Comparison of ENCODE assay signal across 8 cellular contexts in the genomic region with DNA sequence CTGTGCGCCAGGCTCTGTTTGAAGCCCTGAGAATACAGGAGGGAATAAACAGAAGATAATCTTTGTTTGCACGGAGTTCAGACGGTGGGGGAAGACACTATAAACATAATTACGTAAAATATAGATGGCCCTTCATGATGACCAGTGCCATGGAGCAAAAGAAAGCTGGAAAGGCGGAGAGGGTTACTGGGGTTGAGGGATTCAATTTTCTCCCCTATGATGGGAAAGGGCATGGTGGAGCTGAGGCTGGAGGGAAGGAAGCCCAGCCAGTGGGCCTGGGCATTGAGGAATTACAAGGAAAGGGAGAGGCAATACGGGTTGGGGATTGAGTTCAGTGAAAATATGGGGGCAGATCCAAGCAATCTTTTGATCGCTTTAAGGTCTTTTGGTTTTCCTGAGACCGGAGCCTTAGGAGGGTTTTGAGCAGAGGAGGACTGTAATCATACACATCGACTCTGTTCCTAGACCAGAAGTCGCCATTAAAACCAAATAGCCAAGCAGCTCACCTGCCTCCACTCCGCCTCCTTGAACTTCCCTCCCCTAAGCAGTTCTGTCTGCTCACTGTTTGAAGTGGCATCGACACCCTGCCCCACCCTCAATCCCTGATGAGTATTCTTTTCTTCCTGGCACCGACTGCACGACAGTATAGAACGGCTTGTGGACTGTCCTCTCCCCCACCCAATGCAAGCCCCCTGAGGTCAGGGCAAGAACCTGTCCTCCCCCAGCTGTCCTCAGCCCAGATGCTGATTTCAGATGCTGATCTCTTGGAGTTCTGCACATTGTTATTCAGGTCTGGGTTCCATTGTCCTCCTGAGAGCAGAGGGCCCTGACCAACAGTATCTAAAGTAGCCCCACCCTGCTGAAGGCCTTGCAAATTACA. TPM values are rescaled to one million over a fixed set of nuclear protein-coding genes. Genes with fewer than 3 reads are reported as not detected.
A peak's percentile ranks its signal among the peaks of the same experiment; 100 is the strongest.
DNase-seq lines count a peak whose midpoint lies in the region; ATAC-seq, FAIRE-seq and TF ChIP-seq lines count a peak whose summit lies in the region.

No MANE protein-coding gene starts in this region.

- H3K27ac ChIP-seq in kidney (ENCODE audit: low read depth in 2 of 2, low read length in 2 of 2) = peak overlapping the region in 1 of 2 donors; percentile 16
- H3K27ac ChIP-seq in tibial nerve = peak overlapping the region in 3 of 4 donors; percentile 44 to 76 (median 49)
- no peak overlapping the region for H3K27ac ChIP-seq in aorta (ENCODE audit: low read depth in 1 of 2, low read length in 2 of 2)

- no peak for ATAC-seq in activated T-cell treated with anti-CD3 and anti-CD28 coated beads, Interleukin-2, amount 50 U/mL, for 4 hours
- ATAC-seq in activated T-helper 17 cell treated with anti-CD3 and anti-CD28 coated beads, Interleukin-2, amount 50 U/mL, for 72 hours (replicated peaks) = no peak
- ATAC-seq in GM19324 (IDR thresholded peaks at IDR 0.05; ENCODE audit: low FRiP score, unreplicated experiment) = no peak
- ATAC-seq in aorta (ENCODE audit: low FRiP score) = no peak

- TF ChIP-seq POLR2A in tibial nerve (IDR thresholded peaks at IDR 0.05) = no peak

- DNase-seq in activated T-cell treated with anti-CD3 and anti-CD28 coated beads, Interleukin-2, amount 50 U/mL, for 4 hours = no peak
- no peak for DNase-seq in activated T-cell treated with anti-CD3 and anti-CD28 coated beads for 4 hours
- DNase-seq in kidney = no peak
- no peak for DNase-seq in tibial nerve (ENCODE audit: low spot score in 2 of 2)
- DNase-seq in aorta = no peak
- DNase-seq in Kasumi-1 (lab: John Stamatoyannopoulos, UW) = no peak

- intact Hi-C loops in kidney (cut with DNase I) = no loop called here
- intact Hi-C loops in aorta (cut with DNase I) = loop anchor here in 1 of 2 donors (5.0 kb wide), 1 partner anchor 40 kb away; a partner anchor contains a TSS

- no peaks in the 10 kb centered on the region for H3K27me3 Mint-ChIP-seq in activated T-cell treated with anti-CD3 and anti-CD28 coated beads, Interleukin-2, amount 50 U/mL, for 4 hours (ENCODE audit: low read depth)
- no peaks in the 10 kb centered on the region for H3K27me3 Mint-ChIP-seq in activated T-helper 17 cell treated with anti-CD3 and anti-CD28 coated beads, Interleukin-2, amount 50 U/mL, for 72 hours

- no peak for TF ChIP-seq EP300 in tibial nerve (IDR thresholded peaks at IDR 0.05)

- peak overlapping the region; percentile 41 for H3K27ac Mint-ChIP-seq in activated T-helper 17 cell treated with anti-CD3 and anti-CD28 coated beads, Interleukin-2, amount 50 U/mL, for 72 hours

- H3K9me3 ChIP-seq in kidney (ENCODE audit: control insufficient read depth in 1 of 2, low read length in 2 of 2) = no peaks in the 10 kb centered on the region
- no peaks in the 10 kb centered on the region for H3K9me3 ChIP-seq in tibial nerve
- no peaks in the 10 kb centered on the region for H3K9me3 ChIP-seq in aorta (ENCODE audit: control insufficient read depth, low read length)

- H3K4me1 Mint-ChIP-seq in activated T-cell treated with anti-CD3 and anti-CD28 coated beads, Interleukin-2, amount 50 U/mL, for 4 hours (ENCODE audit: low read depth) = peaks cover 48% of the 10 kb centered on the region
- peaks cover 21% of the 10 kb centered on the region for H3K4me1 Mint-ChIP-seq in activated T-helper 17 cell treated with anti-CD3 and anti-CD28 coated beads, Interleukin-2, amount 50 U/mL, for 72 hours

- no peak for TF ChIP-seq CTCF in kidney (IDR thresholded peaks at IDR 0.05; ENCODE audit: borderline replicate concordance, extremely low read depth, insufficient read depth)
- TF ChIP-seq CTCF in tibial nerve (IDR thresholded peaks at IDR 0.05) = no peak

- H3K9ac ChIP-seq in kidney (ENCODE audit: low read length in 2 of 2) = peak overlapping the region in 1 of 2 donors; percentile 75

- no peaks in the 10 kb centered on the region for H3K36me3 ChIP-seq in kidney (ENCODE audit: control insufficient read depth in 1 of 2, insufficient read depth in 2 of 2, low read length in 2 of 2)
- H3K36me3 ChIP-seq in tibial nerve = peaks cover 0 to 12% (median 0%) of the 10 kb centered on the region in 3 donors
- H3K36me3 ChIP-seq in aorta (ENCODE audit: control insufficient read depth in 1 of 2, insufficient read depth in 2 of 2, low read length in 1 of 2) = no peaks in the 10 kb centered on the region

- FAIRE-seq in kidney (lab: Jason Lieb, UNC) = no peak

- WGBS in tibial nerve, 2 donors = 76 to 77% methylated on average over 15 of the region's 15 CpGs
- 78% methylated on average over 15 of the region's 15 CpGs for WGBS in aorta, 2 donors

- H3K4me3 ChIP-seq in kidney (ENCODE audit: low read length in 2 of 2) (peak overlapping the region; percentile 28 to 54), tibial nerve (peak overlapping the region in 3 of 4 donors; percentile 33 to 67 (median 57)), aorta (ENCODE audit: low read length in 2 of 2) (no peak overlapping the region)

- no peaks in the 10 kb centered on the region for H3K9me3 Mint-ChIP-seq in activated T-cell treated with anti-CD3 and anti-CD28 coated beads, Interleukin-2, amount 50 U/mL, for 4 hours
- no peaks in the 10 kb centered on the region for H3K9me3 Mint-ChIP-seq in activated T-helper 17 cell treated with anti-CD3 and anti-CD28 coated beads, Interleukin-2, amount 50 U/mL, for 72 hours

- peaks cover 8% of the 10 kb centered on the region for H3K36me3 Mint-ChIP-seq in activated T-cell treated with anti-CD3 and anti-CD28 coated beads, Interleukin-2, amount 50 U/mL, for 4 hours (ENCODE audit: insufficient read depth)
- peaks cover 30% of the 10 kb centered on the region for H3K36me3 Mint-ChIP-seq in activated T-helper 17 cell treated with anti-CD3 and anti-CD28 coated beads, Interleukin-2, amount 50 U/mL, for 72 hours (ENCODE audit: low read depth)

- peak overlapping the region; percentile 81 for H3K4me3 Mint-ChIP-seq in activated T-cell treated with anti-CD3 and anti-CD28 coated beads, Interleukin-2, amount 50 U/mL, for 4 hours
- H3K4me3 Mint-ChIP-seq in activated T-helper 17 cell treated with anti-CD3 and anti-CD28 coated beads, Interleukin-2, amount 50 U/mL, for 72 hours = peak overlapping the region; percentile 82

- peaks cover 12 to 19% of the 10 kb centered on the region in 2 donors for H3K4me1 ChIP-seq in kidney (ENCODE audit: control insufficient read depth in 1 of 2, insufficient read depth in 1 of 2, low read depth in 1 of 2, low read length in 2 of 2)
- peaks cover 0 to 52% (median 25%) of the 10 kb centered on the region in 4 donors for H3K4me1 ChIP-seq in tibial nerve
- H3K4me1 ChIP-seq in aorta (ENCODE audit: control insufficient read depth in 1 of 2, insufficient read depth in 2 of 2, low read length in 2 of 2) = no peaks in the 10 kb centered on the region

- H3K27me3 ChIP-seq in tibial nerve (peaks cover 0 to 3% of the 10 kb centered on the region in 2 donors), aorta (ENCODE audit: control insufficient read depth in 1 of 2, insufficient read depth in 2 of 2, low read length in 1 of 2) (no peaks in the 10 kb centered on the region)

RNA-seq across cellular contexts. Expression of a gene that starts 0.8 kb away (rescaled TPM):
- 10 to 100 TPM in 1 of 3 donors, 1 to 10 TPM in 2; 7.8 to 10.2 (median 8.6) TPM for total RNA-seq in activated T-cell treated with anti-CD3 and anti-CD28 coated beads, Interleukin-2, amount 50 U/mL, for 4 hours
- total RNA-seq in activated T-helper 17 cell treated with anti-CD3 and anti-CD28 coated beads, Interleukin-2, amount 50 U/mL, for 72 hours = 10 to 100 TPM in 1 of 2 donors, 1 to 10 TPM in 1; 6.7 to 11.6 TPM
- 2.1 TPM for total RNA-seq in kidney
- 1.2 TPM for polyA plus RNA-seq in kidney (ENCODE audit: insufficient read depth, low read depth, low replicate concordance)
- total RNA-seq in tibial nerve = 1 to 10 TPM in 3 of 4 donors, not detected in 1; 2.1 to 4.2 (median 2.1) TPM
- total RNA-seq in aorta = under 1 TPM; 0.19 to 0.45 TPM
- polyA plus RNA-seq in aorta = 1 to 10 TPM in 1 of 2 donors, under 1 TPM in 1; 0.38 to 1.1 TPM

RNA-seq across cellular contexts. Expression of a gene that starts 2.0 kb away (rescaled TPM):
- 10 to 100 TPM; 58.8 to 69.3 (median 65.0) TPM for total RNA-seq in activated T-cell treated with anti-CD3 and anti-CD28 coated beads, Interleukin-2, amount 50 U/mL, for 4 hours
- total RNA-seq in activated T-helper 17 cell treated with anti-CD3 and anti-CD28 coated beads, Interleukin-2, amount 50 U/mL, for 72 hours = 10 to 100 TPM; 56.9 to 57.2 TPM
- total RNA-seq in kidney (17.2 TPM), tibial nerve (10 to 100 TPM in 3 of 4 donors, 1 to 10 TPM in 1; 8.8 to 30.3 (median 21.8) TPM), aorta (10 to 100 TPM in 1 of 2 donors, 1 to 10 TPM in 1; 8.0 to 12.3 TPM)
- polyA plus RNA-seq in kidney (ENCODE audit: insufficient read depth, low read depth, low replicate concordance) (32.2 TPM), aorta (10 to 100 TPM in 1 of 2 donors, 1 to 10 TPM in 1; 6.4 to 13.5 TPM)

RNA-seq across cellular contexts. Expression of a gene that starts 15.9 kb away (rescaled TPM):
- 10 to 100 TPM; 23.2 to 24.9 (median 24.7) TPM for total RNA-seq in activated T-cell treated with anti-CD3 and anti-CD28 coated beads, Interleukin-2, amount 50 U/mL, for 4 hours
- total RNA-seq in activated T-helper 17 cell treated with anti-CD3 and anti-CD28 coated beads, Interleukin-2, amount 50 U/mL, for 72 hours = 10 to 100 TPM; 19.8 to 27.7 TPM
- total RNA-seq in kidney (33.0 TPM), tibial nerve (10 to 100 TPM; 22.1 to 44.1 (median 33.5) TPM), aorta (10 to 100 TPM; 12.1 to 22.7 TPM)
- polyA plus RNA-seq in kidney (ENCODE audit: insufficient read depth, low read depth, low replicate concordance) (21.6 TPM), aorta (10 to 100 TPM in 1 of 2 donors, 1 to 10 TPM in 1; 7.1 to 16.8 TPM)

RNA-seq across cellular contexts. Expression of a gene that starts 38.2 kb away (rescaled TPM):
- 100 to 1,000 TPM; 111 to 114 (median 114) TPM for total RNA-seq in activated T-cell treated with anti-CD3 and anti-CD28 coated beads, Interleukin-2, amount 50 U/mL, for 4 hours
- 10 to 100 TPM; 87.5 TPM for total RNA-seq in activated T-helper 17 cell treated with anti-CD3 and anti-CD28 coated beads, Interleukin-2, amount 50 U/mL, for 72 hours
- total RNA-seq in kidney (83.6 TPM), tibial nerve (100 to 1,000 TPM in 2 of 4 donors, 10 to 100 TPM in 2; 72.8 to 109 (median 95.5) TPM), aorta (100 to 1,000 TPM in 1 of 2 donors, 10 to 100 TPM in 1; 79.9 to 105 TPM)
- polyA plus RNA-seq in kidney (ENCODE audit: insufficient read depth, low read depth, low replicate concordance) (38.0 TPM), aorta (100 to 1,000 TPM in 1 of 2 donors, 10 to 100 TPM in 1; 18.2 to 209 TPM)

Comparison
In these comparisons a context has a peak if more than half of its experiments do, and no peak if none do; other contexts are left out.
1. H3K27ac ChIP-seq: peak in tibial nerve (3 of 4); none in aorta (0 of 2).
2. H3K4me3 ChIP-seq: peak in kidney (2 of 2) and tibial nerve (3 of 4); none in aorta (0 of 2).